ENCODE assay signal across 8 cellular contexts in genomic region chr4:101346312-101346561, GRCh38. TPM values are rescaled to one million over a fixed set of nuclear protein-coding genes. Genes with fewer than 3 reads are reported as not detected.
DNase-seq lines count a peak whose midpoint lies in the region; ATAC-seq and TF ChIP-seq lines count a peak whose summit lies in the region.

No MANE protein-coding gene starts in this region.

- peak overlapping the region; percentile 75; the same call in 1 of the 2 replicates for H3K9ac ChIP-seq in KMS-11

- H3K36me3 ChIP-seq in CD4-positive, alpha-beta memory T cell (ENCODE audit: insufficient read depth, low read length): no peaks in the 10 kb centered on the region
- H3K36me3 ChIP-seq in KMS-11 (ENCODE audit: insufficient read depth): no peaks in the 10 kb centered on the region
- H3K36me3 ChIP-seq in prostate gland: no peaks in the 10 kb centered on the region

- H3K4me3 ChIP-seq in CD4-positive, alpha-beta memory T cell (ENCODE audit: low read length in 2 of 2): peak overlapping the region in 1 of 2 donors; percentile 99
- no peak overlapping the region for H3K4me3 ChIP-seq in KMS-11 (IDR thresholded peaks at IDR 0.05; ENCODE audit: insufficient read depth, low read depth, low read length)
- H3K4me3 ChIP-seq in fibroblast of pulmonary artery (replicated peaks; ENCODE audit: low read depth, low read length): peak overlapping the region; percentile 79
- H3K4me3 ChIP-seq in prostate gland: peak overlapping the region; percentile 86 to 89

- no peak for ATAC-seq in HG03460 (IDR thresholded peaks at IDR 0.05; ENCODE audit: unreplicated experiment)

- H3K79me2 ChIP-seq in KMS-11 (ENCODE audit: insufficient read depth, low read depth): peaks cover 39% of the 10 kb centered on the region

- POLR2A ChIA-PET in CD4-positive, alpha-beta memory T cell (lab: Charles Lee; ENCODE audit: partially characterized antibody): interaction anchor here (0.7 to 4.7 kb wide), 16 partner anchors 9 to 1481 kb away, joined by 3 to 53 read pairs (median 4); partner anchors contain the start of gene UBE2D3

- peak overlapping the region; percentile 81 for H3K27ac ChIP-seq in CD4-positive, alpha-beta memory T cell (ENCODE audit: low read depth, low read length)
- H3K27ac ChIP-seq in KMS-11: peak overlapping the region; percentile 74; the same call in 1 of the 2 replicates
- peak overlapping the region; percentile 85 to 91 for H3K27ac ChIP-seq in prostate gland

- no peak for TF ChIP-seq POLR2A in prostate gland (IDR thresholded peaks at IDR 0.05)
- TF ChIP-seq POLR2A in erythroblast (IDR thresholded peaks at IDR 0.05; ENCODE audit: low read length): no peak

- TF ChIP-seq CTCF in KMS-11 (conservative IDR thresholded peaks at IDR 0.05; ENCODE audit: low read depth, low read length) (no peak), fibroblast of pulmonary artery (IDR thresholded peaks at IDR 0.05; ENCODE audit: low read length, missing control alignments) (no peak), prostate gland (IDR thresholded peaks at IDR 0.05) (no peak)

- H3K4me1 Mint-ChIP-seq in CD4-positive, alpha-beta memory T cell: peaks cover 32 to 48% (median 40%) of the 10 kb centered on the region in 4 donors

- peaks cover 0 to 16% of the 10 kb centered on the region in 2 donors for H3K36me3 Mint-ChIP-seq in CD4-positive, alpha-beta memory T cell

- peaks cover 7% of the 10 kb centered on the region; the same call in 1 of the 2 replicates for H4K20me1 ChIP-seq in KMS-11 (ENCODE audit: insufficient read depth)

- H3K4me1 ChIP-seq in CD4-positive, alpha-beta memory T cell (ENCODE audit: insufficient read depth, low read length): peaks cover 39% of the 10 kb centered on the region
- H3K4me1 ChIP-seq in KMS-11 (ENCODE audit: low read depth, poor library complexity, severe bottlenecking) (peaks cover 49% of the 10 kb centered on the region), prostate gland (replicated peaks) (peaks cover 4% of the 10 kb centered on the region)

- no peaks in the 10 kb centered on the region for H3K9me3 ChIP-seq in CD4-positive, alpha-beta memory T cell (ENCODE audit: control insufficient read depth in 1 of 2, low read length in 2 of 2)
- H3K9me3 ChIP-seq in prostate gland: no peaks in the 10 kb centered on the region

- peaks cover 0 to 5% of the 10 kb centered on the region in 2 donors for H3K27me3 Mint-ChIP-seq in CD4-positive, alpha-beta memory T cell

- H3K4me3 Mint-ChIP-seq in CD4-positive, alpha-beta memory T cell: peak overlapping the region; percentile 87 to 99 (median 96)

- intact Hi-C loops in CD4-positive, alpha-beta memory T cell (cut with micrococcal nuclease): loop anchor here (1.0 to 10.0 kb wide), 14 partner anchors 8 to 1839 kb away; partner anchors contain the start of genes CISD2, H2AZ1, MANBA and SLC9B2
- intact Hi-C loops in prostate gland (cut with DNase I): loop anchor here (5.0 to 10.0 kb wide), 3 partner anchors 131 to 1251 kb away; no protein-coding TSS in a partner anchor

- DNase-seq in CD4-positive, alpha-beta memory T cell: peak; percentile 65 to 79 (median 68)
- DNase-seq in activated T-cell treated with anti-CD3 and anti-CD28 coated beads for 48 hours (ENCODE audit: low read depth) (peak; percentile 12), fibroblast of pulmonary artery (ENCODE audit: low read depth) (no peak), prostate gland (ENCODE audit: low spot score) (peak; percentile 42), erythroblast (lab: John Stamatoyannopoulos, UW) (no peak), NCI-H345 treated with DMSO at 0.1 percent for 48 hours (lab: John Stamatoyannopoulos, UW; ENCODE audit: unreplicated experiment) (no peak)

- CTCF ChIA-PET in CD4-positive, alpha-beta memory T cell (lab: Charles Lee; ENCODE audit: partially characterized antibody): interaction anchor here (3.4 kb wide), 1 partner anchor 9 kb away, joined by 16 read pairs; no protein-coding TSS in a partner anchor

- H3K9me3 Mint-ChIP-seq in CD4-positive, alpha-beta memory T cell: no peaks in the 10 kb centered on the region

- H3K27ac Mint-ChIP-seq in CD4-positive, alpha-beta memory T cell: peak overlapping the region; percentile 22 to 98 (median 92)

- H3K27me3 ChIP-seq in CD4-positive, alpha-beta memory T cell (ENCODE audit: insufficient read depth, low read length): no peaks in the 10 kb centered on the region
- H3K27me3 ChIP-seq in KMS-11 (ENCODE audit: insufficient read depth, low read depth) (no peaks in the 10 kb centered on the region), prostate gland (replicated peaks; ENCODE audit: insufficient read depth) (no peaks in the 10 kb centered on the region)

- 1% methylated on average over 12 of the region's 12 CpGs for WGBS in prostate gland

- H2AFZ ChIP-seq in KMS-11 (ENCODE audit: low read depth): peak overlapping the region; percentile 85; the same call in 1 of the 2 replicates

- H3K4me2 ChIP-seq in KMS-11: no peak overlapping the region; the same call in 1 of the 2 replicates

RNA-seq across cellular contexts. Expression of gene PPP3CA, which starts 1.1 kb away (rescaled TPM):
- total RNA-seq in CD4-positive, alpha-beta memory T cell: 10 to 100 TPM; 38.3 to 41.8 TPM
- 1 to 10 TPM; 5.0 to 7.4 TPM for polyA plus RNA-seq in CD4-positive, alpha-beta memory T cell
- 100 to 1,000 TPM in 1 of 2 donors, 10 to 100 TPM in 1; 71.3 to 142 TPM for total RNA-seq in prostate gland

Comparison
In these comparisons a context has a peak if more than half of its experiments do, and no peak if none do; other contexts are left out.
1. DNase-seq: peak in CD4-positive, alpha-beta memory T cell (5 of 5), activated T-cell treated with anti-CD3 and anti-CD28 coated beads for 48 hours (single experiment) and prostate gland (single experiment); none in fibroblast of pulmonary artery (single experiment), erythroblast (0 of 2) and NCI-H345 treated with DMSO at 0.1 percent for 48 hours (single experiment).
2. Peak in every context shown above with its lines, with median percentiles within 50 percentile points of each other: H3K27ac ChIP-seq.